Comparison of ENCODE assay signal across 8 cellular contexts in the genomic region with DNA sequence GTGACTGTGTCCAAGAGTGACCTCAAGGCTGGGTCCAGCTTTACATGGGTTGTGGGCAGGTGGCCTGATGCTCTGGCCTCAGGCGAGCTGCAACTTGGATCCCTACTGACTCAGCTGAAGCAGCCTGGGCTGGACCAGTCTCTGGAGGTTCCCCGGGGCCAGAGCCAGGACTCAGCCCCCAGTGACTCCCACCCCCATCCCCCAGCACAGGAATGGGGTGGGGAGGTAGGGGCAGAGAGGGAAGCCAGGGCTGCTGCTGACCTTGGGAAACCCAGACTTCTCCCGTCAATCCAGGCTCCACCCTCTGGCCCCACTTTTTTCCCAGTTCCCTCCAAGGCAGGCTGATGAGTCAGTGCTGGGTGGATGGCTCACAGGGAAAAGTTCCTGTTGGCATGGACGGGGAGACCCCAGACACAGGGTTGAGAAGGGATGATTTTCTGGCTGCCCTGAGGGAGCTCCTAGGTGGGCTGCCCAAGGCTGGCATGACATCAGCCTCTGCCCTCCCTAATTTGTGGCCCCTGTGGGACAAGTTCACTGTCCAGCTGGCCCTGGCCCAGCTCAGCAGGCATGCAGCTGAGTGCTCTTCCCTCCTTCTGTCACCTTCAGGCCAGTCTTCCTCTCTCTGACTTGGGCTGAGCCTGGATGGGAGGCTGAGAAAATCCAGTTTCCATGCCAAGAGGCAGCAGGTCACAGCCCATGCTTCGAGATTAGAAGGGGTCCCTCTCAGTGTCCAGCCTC. TPM values are rescaled to one million over a fixed set of nuclear protein-coding genes. Genes with fewer than 3 reads are reported as not detected.
DNase-seq lines count a peak whose midpoint lies in the region; ATAC-seq and TF ChIP-seq lines count a peak whose summit lies in the region.

No MANE protein-coding gene starts in this region.

- H3K36me3 Mint-ChIP-seq in CD4-positive, alpha-beta T cell (ENCODE audit: low read depth): peaks cover 77% of the 10 kb centered on the region
- peaks cover 52 to 61% of the 10 kb centered on the region in 2 donors for H3K36me3 Mint-ChIP-seq in activated naive CD4-positive, alpha-beta T cell treated with anti-CD3 and anti-CD28 coated beads, Interleukin-2, amount 50 U/mL, for 72 hours

- H3K27me3 Mint-ChIP-seq in CD4-positive, alpha-beta T cell: no peaks in the 10 kb centered on the region

- peak overlapping the region; percentile 100 for H3K27ac Mint-ChIP-seq in CD4-positive, alpha-beta T cell
- H3K27ac Mint-ChIP-seq in activated naive CD4-positive, alpha-beta T cell treated with anti-CD3 and anti-CD28 coated beads, Interleukin-2, amount 50 U/mL, for 72 hours: peak overlapping the region; percentile 93 to 94

- TF ChIP-seq CTCF in CD4-positive, alpha-beta T cell (IDR thresholded peaks at IDR 0.05): no peak
- TF ChIP-seq CTCF in HL-60 (IDR thresholded peaks at IDR 0.05; ENCODE audit: insufficient read depth, low read length): no peak

- no peaks in the 10 kb centered on the region for H3K27me3 ChIP-seq in CD4-positive, alpha-beta T cell (ENCODE audit: control insufficient read depth, insufficient read depth, low read length)
- H3K27me3 ChIP-seq in HL-60 (ENCODE audit: insufficient read depth, poor library complexity, severe bottlenecking): no peaks in the 10 kb centered on the region

- H3K4me1 Mint-ChIP-seq in CD4-positive, alpha-beta T cell (ENCODE audit: low read depth): peaks cover 68% of the 10 kb centered on the region

- H3K4me3 Mint-ChIP-seq in CD4-positive, alpha-beta T cell: peak overlapping the region; percentile 97

- H3K27ac ChIP-seq in CD4-positive, alpha-beta T cell (ENCODE audit: low read depth, low read length): peak overlapping the region; percentile 97
- H3K27ac ChIP-seq in HL-60 (replicated peaks): peak overlapping the region; percentile 92

- peak overlapping the region; percentile 69 for H3K4me3 ChIP-seq in HL-60 (replicated peaks; ENCODE audit: insufficient read depth, low read length)

- no peak for DNase-seq in CD4-positive, alpha-beta T cell
- peak in 1 of 2 experiments; percentile 38 for DNase-seq in HL-60 (ENCODE audit: low read depth in 1 of 2, low spot score in 1 of 2)
- DNase-seq in activated naive CD4-positive, alpha-beta T cell treated with anti-CD3 and anti-CD28 coated beads, Interleukin-2, amount 50 U/mL, for 72 hours (ENCODE audit: low spot score in 2 of 2): no peak
- DNase-seq in left cardiac atrium: peak; percentile 83
- peak; percentile 32 for DNase-seq in pulmonary artery endothelial cell (ENCODE audit: low read depth, low spot score)
- DNase-seq in stimulated activated CD4-positive, alpha-beta T cell treated with anti-CD3 and anti-CD28 coated beads, Interleukin-4, amount 100 ng/mL, for 24 hours: no peak

- no peaks in the 10 kb centered on the region for H3K9me3 Mint-ChIP-seq in CD4-positive, alpha-beta T cell
- H3K9me3 Mint-ChIP-seq in activated naive CD4-positive, alpha-beta T cell treated with anti-CD3 and anti-CD28 coated beads, Interleukin-2, amount 50 U/mL, for 72 hours: no peaks in the 10 kb centered on the region

- ATAC-seq in CD4-positive, alpha-beta T cell (ENCODE audit: poor library complexity): no peak
- no peak for ATAC-seq in activated naive CD4-positive, alpha-beta T cell treated with anti-CD3 and anti-CD28 coated beads, Interleukin-2, amount 50 U/mL, for 72 hours
- ATAC-seq in left cardiac atrium: peak; percentile 17 to 58
- no peak for ATAC-seq in HG02610 (IDR thresholded peaks at IDR 0.05; ENCODE audit: unreplicated experiment)
- ATAC-seq in HG02678 (IDR thresholded peaks at IDR 0.05; ENCODE audit: unreplicated experiment): no peak

- H3K9me3 ChIP-seq in CD4-positive, alpha-beta T cell (ENCODE audit: control insufficient read depth, low read length): no peaks in the 10 kb centered on the region

- intact Hi-C loops in CD4-positive, alpha-beta T cell (cut with DNase I, micrococcal nuclease): loop anchor here in 1 of 2 experiments (5.0 kb wide), 2 partner anchors 76 to 1386 kb away; partner anchors contain the start of gene SNIP1
- intact Hi-C loops in left cardiac atrium (cut with DNase I): no loop called here

- POLR2A ChIA-PET in CD4-positive, alpha-beta T cell (lab: Charles Lee): interaction anchor here (0.9 to 10.8 kb wide), 5 partner anchors 10 to 77 kb away, joined by 3 to 136 read pairs (median 9); partner anchors contain the start of genes MEAF6 and SNIP1

- CTCF ChIA-PET in CD4-positive, alpha-beta T cell (lab: Charles Lee): interaction anchor here (0.6 to 7.1 kb wide), 4 partner anchors 11 to 37 kb away, joined by 4 to 65 read pairs (median 41); partner anchors contain the start of gene MEAF6

RNA-seq across cellular contexts. Expression of gene ZC3H12A, which starts 2.2 kb away (rescaled TPM):
- 100 to 1,000 TPM; 164 to 165 TPM for total RNA-seq in CD4-positive, alpha-beta T cell
- total RNA-seq in activated naive CD4-positive, alpha-beta T cell treated with anti-CD3 and anti-CD28 coated beads, Interleukin-2, amount 50 U/mL, for 72 hours: 10 to 100 TPM; 30.2 to 58.6 TPM
- 10 to 100 TPM in 1 of 2 donors, 1 to 10 TPM in 1; 6.4 to 13.7 TPM for total RNA-seq in left cardiac atrium
- 5.7 and 6.3 TPM in 2 replicates for total RNA-seq in pulmonary artery endothelial cell

RNA-seq across cellular contexts. Expression of gene MEAF6, which starts 37.9 kb away (rescaled TPM):
- total RNA-seq in CD4-positive, alpha-beta T cell: 10 to 100 TPM; 39.0 to 41.5 TPM
- 10 to 100 TPM; 48.0 to 66.8 TPM for total RNA-seq in activated naive CD4-positive, alpha-beta T cell treated with anti-CD3 and anti-CD28 coated beads, Interleukin-2, amount 50 U/mL, for 72 hours
- total RNA-seq in left cardiac atrium (10 to 100 TPM; 34.6 to 36.4 TPM), pulmonary artery endothelial cell (41.0 and 54.5 TPM in 2 replicates)

Comparison
In these comparisons a context has a peak if more than half of its experiments do, and no peak if none do; other contexts are left out.
1. ATAC-seq: peak in left cardiac atrium (2 of 2); none in CD4-positive, alpha-beta T cell (single experiment), activated naive CD4-positive, alpha-beta T cell treated with anti-CD3 and anti-CD28 coated beads, Interleukin-2, amount 50 U/mL, for 72 hours (0 of 2), HG02610 (single experiment) and HG02678 (single experiment).
2. DNase-seq: peak in left cardiac atrium (single experiment) and pulmonary artery endothelial cell (single experiment); none in CD4-positive, alpha-beta T cell (0 of 10), activated naive CD4-positive, alpha-beta T cell treated with anti-CD3 and anti-CD28 coated beads, Interleukin-2, amount 50 U/mL, for 72 hours (0 of 2) and stimulated activated CD4-positive, alpha-beta T cell treated with anti-CD3 and anti-CD28 coated beads, Interleukin-4, amount 100 ng/mL, for 24 hours (single experiment).